ENCODE assay signal across 12 cellular contexts in the genomic region with DNA sequence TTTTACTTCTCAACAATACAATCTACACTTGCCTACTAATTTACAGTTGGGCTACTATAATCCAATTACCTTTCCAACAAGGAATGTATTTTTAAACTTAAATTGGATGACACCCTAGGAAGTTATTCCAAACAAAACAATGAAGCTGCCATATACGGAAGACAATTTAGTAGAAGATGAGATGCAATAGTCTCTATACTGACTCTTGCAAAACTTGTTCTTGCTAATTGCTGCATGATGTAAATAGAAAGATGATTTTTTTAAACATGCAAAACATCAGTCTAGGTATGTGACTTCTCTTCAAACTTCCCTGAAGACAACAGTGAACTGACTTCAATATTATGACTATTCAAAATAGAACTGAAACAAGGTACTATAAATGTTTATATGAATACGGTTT. TPM values are rescaled to one million over a fixed set of nuclear protein-coding genes. Genes with fewer than 3 reads are reported as not detected.
DNase-seq lines count a peak whose midpoint lies in the region; ATAC-seq and FAIRE-seq lines count a peak whose summit lies in the region.
"Had no signal": no experiment of that assay in that cellular context is flagged by ENCODE, and none has a peak within 500 bp of the region (broad histone marks: within the 10 kb centered on the region; RNA-seq: fewer than 3 reads in every experiment).

No MANE protein-coding gene starts in this region.

- peaks cover 5% of the 10 kb centered on the region for H3K36me3 Mint-ChIP-seq in activated T-helper 2 cell treated with anti-CD3 and anti-CD28 coated beads, Interferon-gamma antibody, Interleukin-2, Interleukin-4, amounts not matched to agents 10 μg/mL and 5 μg/mL and 100 μg/mL, durations not matched to agents 14 hours and 24 hours and 36 hours (ENCODE audit: low read depth)

- H3K27ac Mint-ChIP-seq in activated T-helper 2 cell treated with anti-CD3 and anti-CD28 coated beads, Interferon-gamma antibody, Interleukin-2, Interleukin-4, amounts not matched to agents 10 μg/mL and 5 μg/mL and 100 μg/mL, durations not matched to agents 14 hours and 24 hours and 36 hours, result no peak overlapping the region

- H3K4me1 Mint-ChIP-seq in activated T-helper 2 cell treated with anti-CD3 and anti-CD28 coated beads, Interferon-gamma antibody, Interleukin-2, Interleukin-4, amounts not matched to agents 10 μg/mL and 5 μg/mL and 100 μg/mL, durations not matched to agents 14 hours and 24 hours and 36 hours (ENCODE audit: low read depth), result peaks cover 33% of the 10 kb centered on the region

- intact Hi-C loops in activated T-helper 2 cell treated with anti-CD3 and anti-CD28 coated beads, Interferon-gamma antibody, Interleukin-2, Interleukin-4, amounts not matched to agents 10 μg/mL and 5 μg/mL and 100 μg/mL, durations not matched to agents 14 hours and 24 hours and 36 hours (cut with micrococcal nuclease), result loop anchor here (5.0 kb wide), 1 partner anchor 88 kb away; a partner anchor contains a TSS

- H3K27me3 Mint-ChIP-seq in activated T-helper 2 cell treated with anti-CD3 and anti-CD28 coated beads, Interferon-gamma antibody, Interleukin-2, Interleukin-4, amounts not matched to agents 10 μg/mL and 5 μg/mL and 100 μg/mL, durations not matched to agents 14 hours and 24 hours and 36 hours (ENCODE audit: low read depth), result no peaks in the 10 kb centered on the region

- no peak overlapping the region for H3K4me3 Mint-ChIP-seq in activated T-helper 2 cell treated with anti-CD3 and anti-CD28 coated beads, Interferon-gamma antibody, Interleukin-2, Interleukin-4, amounts not matched to agents 10 μg/mL and 5 μg/mL and 100 μg/mL, durations not matched to agents 14 hours and 24 hours and 36 hours (ENCODE audit: low read depth)

- ATAC-seq in GM21526 (IDR thresholded peaks at IDR 0.05; ENCODE audit: low FRiP score, unreplicated experiment) (peak; percentile 36), HG03565 (IDR thresholded peaks at IDR 0.05; ENCODE audit: unreplicated experiment) (peak; percentile 32), HG03378 (IDR thresholded peaks at IDR 0.05; ENCODE audit: unreplicated experiment) (no peak), GM19467 (IDR thresholded peaks at IDR 0.05; ENCODE audit: unreplicated experiment) (no peak)

- peak; percentile 80 for FAIRE-seq in islet of Langerhans (lab: Jason Lieb, UNC)
- FAIRE-seq: TTC549 had no signal

- DNase-seq in EL, result peak; percentile 46
- DNase-seq in activated T-helper 2 cell treated with anti-CD3 and anti-CD28 coated beads, Interferon-gamma antibody, Interleukin-2, Interleukin-4, amounts not matched to agents 10 μg/mL and 5 μg/mL and 100 μg/mL, durations not matched to agents 14 hours and 24 hours and 36 hours (ENCODE audit: low spot score), result no peak
- no peak for DNase-seq in SW480 (ENCODE audit: low spot score)
- DNase-seq: activated T-cell treated with anti-CD3 and anti-CD28 coated beads, Interleukin-2, amount 50 U/mL, for 72 hours; head of caudate nucleus; mesendoderm had no signal

- H3K9me3 Mint-ChIP-seq in activated T-helper 2 cell treated with anti-CD3 and anti-CD28 coated beads, Interferon-gamma antibody, Interleukin-2, Interleukin-4, amounts not matched to agents 10 μg/mL and 5 μg/mL and 100 μg/mL, durations not matched to agents 14 hours and 24 hours and 36 hours, result no peaks in the 10 kb centered on the region
- H3K9me3 Mint-ChIP-seq: activated T-cell treated with anti-CD3 and anti-CD28 coated beads, Interleukin-2, amount 50 U/mL, for 72 hours had no signal

RNA-seq across cellular contexts. Expression of a gene that starts 17.6 kb away (rescaled TPM):
- total RNA-seq in activated T-helper 2 cell treated with anti-CD3 and anti-CD28 coated beads, Interferon-gamma antibody, Interleukin-2, Interleukin-4, amounts not matched to agents 10 μg/mL and 5 μg/mL and 100 μg/mL, durations not matched to agents 14 hours and 24 hours and 36 hours, result 30.0 and 33.3 TPM in 2 replicates

Comparison
In these comparisons a context has a peak if more than half of its experiments do, and no peak if none do; other contexts are left out.
1. ATAC-seq: peak in GM21526 (single experiment) and HG03565 (single experiment); none in HG03378 (single experiment) and GM19467 (single experiment).